Comparison of ENCODE assay signal across 32 cellular contexts in genomic region chr7:142859411-142859810, GRCh38. TPM values are rescaled to one million over a fixed set of nuclear protein-coding genes. Genes with fewer than 3 reads are reported as not detected.
"Had no signal": no experiment of that assay in that cellular context is flagged by ENCODE, and none has a peak within 500 bp of the region (broad histone marks: within the 10 kb centered on the region; RNA-seq: fewer than 3 reads in every experiment).

No MANE protein-coding gene starts in this region.

- DNase-seq: activated CD4-positive, alpha-beta memory T cell treated with anti-CD3 and anti-CD28 coated beads, Interleukin-2, amount 10 ng/mL, durations not matched to agents 7 days and 5 days; activated CD4-positive, alpha-beta T cell treated with anti-CD3 and anti-CD28 coated beads for 36 hours; activated CD4-positive, alpha-beta T cell treated with anti-CD3 and anti-CD28 coated beads, Interleukin-2, amount 10 ng/mL, durations not matched to agents 24 days and 14 days; activated CD4-positive, CD25-positive, alpha-beta regulatory T cell; activated CD4-positive, CD25-positive, alpha-beta regulatory T cell treated with anti-CD3 and anti-CD28 coated beads, Interleukin-2, amount 50 U/mL, for 72 hours; activated CD8-positive, alpha-beta memory T cell treated with anti-CD3 and anti-CD28 coated beads, Interleukin-2, amount 50 U/mL, for 48 hours; activated gamma-delta T cell; activated naive CD4-positive, alpha-beta T cell; activated naive CD4-positive, alpha-beta T cell treated with anti-CD3 and anti-CD28 coated beads, Interleukin-2, amount 10 ng/mL, durations not matched to agents 7 days and 5 days; activated naive CD8-positive, alpha-beta T cell treated with anti-CD3 and anti-CD28 coated beads, Interleukin-2, amount 50 U/mL, for 24 hours; activated T-cell treated with anti-CD3 and anti-CD28 coated beads for 4 hours; activated T-cell treated with anti-CD3 and anti-CD28 coated beads, Interleukin-2, amount 50 U/mL, for 24 hours; activated T-cell treated with anti-CD3 and anti-CD28 coated beads, Interleukin-2, amount 50 U/mL, for 72 hours; effector CD4-positive, alpha-beta T cell; effector memory CD8-positive, alpha-beta T cell; foreskin keratinocyte; gastrocnemius medialis; glutamatergic neuron; T-helper 1 cell; T-helper 17 cell had no signal

- H3K27ac Mint-ChIP-seq: activated CD4-positive, alpha-beta memory T cell treated with anti-CD3 and anti-CD28 coated beads, Interleukin-2, amount 10 ng/mL, durations not matched to agents 7 days and 5 days; activated CD4-positive, alpha-beta T cell treated with anti-CD3 and anti-CD28 coated beads, Interleukin-2, amount 10 ng/mL, durations not matched to agents 24 days and 14 days; activated naive CD4-positive, alpha-beta T cell treated with anti-CD3 and anti-CD28 coated beads, Interleukin-2, amount 10 ng/mL, durations not matched to agents 7 days and 5 days; activated naive CD8-positive, alpha-beta T cell treated with anti-CD3 and anti-CD28 coated beads, Interleukin-2, amount 50 U/mL, for 24 hours; activated T-cell treated with anti-CD3 and anti-CD28 coated beads, Interleukin-2, amount 50 U/mL, for 24 hours; activated T-cell treated with anti-CD3 and anti-CD28 coated beads, Interleukin-2, amount 50 U/mL, for 72 hours; dendritic cell treated with granulocyte-macrophage colony-stimulating factor and Interleukin-4, amounts not matched to agents 40 ng/mL and 50 ng/mL, for 4 days; effector memory CD8-positive, alpha-beta T cell; T-helper 2 cell treated with Interferon-gamma antibody and Interleukin-4, amounts not matched to agents 5 μg/mL and 100 μg/mL, for 36 hours had no signal

- H3K9me3 Mint-ChIP-seq: activated CD4-positive, alpha-beta memory T cell treated with anti-CD3 and anti-CD28 coated beads, Interleukin-2, amount 10 ng/mL, durations not matched to agents 7 days and 5 days; activated CD4-positive, alpha-beta T cell treated with anti-CD3 and anti-CD28 coated beads, Interleukin-2, amount 10 ng/mL, durations not matched to agents 24 days and 14 days; activated naive CD4-positive, alpha-beta T cell treated with anti-CD3 and anti-CD28 coated beads, Interleukin-2, amount 10 ng/mL, durations not matched to agents 7 days and 5 days; activated naive CD4-positive, alpha-beta T cell treated with anti-CD3 and anti-CD28 coated beads, Interleukin-2, amount 50 U/mL, for 72 hours; activated naive CD8-positive, alpha-beta T cell treated with anti-CD3 and anti-CD28 coated beads, Interleukin-2, amount 50 U/mL, for 24 hours; activated T-cell treated with anti-CD3 and anti-CD28 coated beads, Interleukin-2, amount 50 U/mL, for 24 hours; activated T-cell treated with anti-CD3 and anti-CD28 coated beads, Interleukin-2, amount 50 U/mL, for 72 hours; central memory CD8-positive, alpha-beta T cell; dendritic cell treated with granulocyte-macrophage colony-stimulating factor and Interleukin-4, amounts not matched to agents 40 ng/mL and 50 ng/mL, for 4 days; effector memory CD8-positive, alpha-beta T cell; T-helper 2 cell treated with Interferon-gamma antibody and Interleukin-4, amounts not matched to agents 5 μg/mL and 100 μg/mL, for 36 hours had no signal

- H3K4me3 ChIP-seq: adrenal gland, coronary artery, esophagus muscularis mucosa, gastrocnemius medialis, heart left ventricle had no signal

- H3K36me3 Mint-ChIP-seq: activated naive CD4-positive, alpha-beta T cell treated with anti-CD3 and anti-CD28 coated beads, Interleukin-2, amount 10 ng/mL, durations not matched to agents 7 days and 5 days had no signal

- H3K27ac ChIP-seq: adrenal gland, brain microvascular endothelial cell, coronary artery, esophagus muscularis mucosa, foreskin keratinocyte, gastrocnemius medialis, heart left ventricle had no signal

- FAIRE-seq: astrocyte, bronchial epithelial cell had no signal

- H3K36me3 ChIP-seq: adrenal gland, brain microvascular endothelial cell, gastrocnemius medialis, heart left ventricle had no signal

- H3K4me1 ChIP-seq: foreskin keratinocyte had no signal

- H3K4me3 Mint-ChIP-seq: activated CD4-positive, alpha-beta memory T cell treated with anti-CD3 and anti-CD28 coated beads, Interleukin-2, amount 10 ng/mL, durations not matched to agents 7 days and 5 days; activated CD4-positive, alpha-beta T cell treated with anti-CD3 and anti-CD28 coated beads for 36 hours; activated CD4-positive, alpha-beta T cell treated with anti-CD3 and anti-CD28 coated beads, Interleukin-2, amount 10 ng/mL, durations not matched to agents 24 days and 14 days; activated naive CD4-positive, alpha-beta T cell treated with anti-CD3 and anti-CD28 coated beads, Interleukin-2, amount 10 ng/mL, durations not matched to agents 7 days and 5 days; activated naive CD8-positive, alpha-beta T cell treated with anti-CD3 and anti-CD28 coated beads, Interleukin-2, amount 50 U/mL, for 24 hours; activated T-cell treated with anti-CD3 and anti-CD28 coated beads, Interleukin-2, amount 50 U/mL, for 24 hours; activated T-cell treated with anti-CD3 and anti-CD28 coated beads, Interleukin-2, amount 50 U/mL, for 72 hours; central memory CD8-positive, alpha-beta T cell; dendritic cell treated with granulocyte-macrophage colony-stimulating factor and Interleukin-4, amounts not matched to agents 40 ng/mL and 50 ng/mL, for 4 days; effector memory CD8-positive, alpha-beta T cell; T-helper 17 cell; T-helper 2 cell treated with Interferon-gamma antibody and Interleukin-4, amounts not matched to agents 5 μg/mL and 100 μg/mL, for 36 hours had no signal

- H3K4me1 Mint-ChIP-seq: activated CD4-positive, alpha-beta memory T cell treated with anti-CD3 and anti-CD28 coated beads, Interleukin-2, amount 10 ng/mL, durations not matched to agents 7 days and 5 days had no signal

- H3K9me3 ChIP-seq: adrenal gland, esophagus muscularis mucosa, gastrocnemius medialis, heart left ventricle had no signal

- H3K27me3 Mint-ChIP-seq: activated CD4-positive, alpha-beta T cell treated with anti-CD3 and anti-CD28 coated beads for 36 hours; activated naive CD8-positive, alpha-beta T cell treated with anti-CD3 and anti-CD28 coated beads, Interleukin-2, amount 50 U/mL, for 24 hours; activated T-cell treated with anti-CD3 and anti-CD28 coated beads, Interleukin-2, amount 50 U/mL, for 24 hours; central memory CD8-positive, alpha-beta T cell; effector memory CD8-positive, alpha-beta T cell; T-helper 17 cell had no signal

- ATAC-seq: activated CD4-positive, alpha-beta T cell treated with anti-CD3 and anti-CD28 coated beads for 36 hours; activated naive CD4-positive, alpha-beta T cell treated with anti-CD3 and anti-CD28 coated beads, Interleukin-2, amount 50 U/mL, for 72 hours; activated naive CD8-positive, alpha-beta T cell treated with anti-CD3 and anti-CD28 coated beads, Interleukin-2, amount 50 U/mL, for 24 hours; activated T-cell treated with anti-CD3 and anti-CD28 coated beads, Interleukin-2, amount 50 U/mL, for 72 hours; effector memory CD8-positive, alpha-beta T cell; foreskin keratinocyte; gastrocnemius medialis; heart left ventricle; T-helper 17 cell had no signal

- H3K27me3 ChIP-seq: adrenal gland, brain microvascular endothelial cell, esophagus muscularis mucosa, gastrocnemius medialis, heart left ventricle had no signal

RNA-seq across cellular contexts. Expression of gene TRPV6, which starts 26.1 kb away (rescaled TPM):
- total RNA-seq: activated CD4-positive, alpha-beta memory T cell treated with anti-CD3 and anti-CD28 coated beads, Interleukin-2, amount 10 ng/mL, durations not matched to agents 7 days and 5 days; activated CD4-positive, alpha-beta T cell treated with anti-CD3 and anti-CD28 coated beads for 36 hours; activated CD4-positive, alpha-beta T cell treated with anti-CD3 and anti-CD28 coated beads, Interleukin-2, amount 10 ng/mL, durations not matched to agents 24 days and 14 days; cardiac septum; esophagus muscularis mucosa; gastrocnemius medialis; T-helper 17 cell had no signal
- polyA plus RNA-seq: heart left ventricle had no signal
